In genomic region chr6:89483111-89483720, GRCh38 we compare ENCODE assay signal across 10 cellular contexts. TPM values are rescaled to one million over a fixed set of nuclear protein-coding genes. Genes with fewer than 3 reads are reported as not detected.
DNase-seq lines count a peak whose midpoint lies in the region; ATAC-seq and TF ChIP-seq lines count a peak whose summit lies in the region.
"Had no signal": no experiment of that assay in that cellular context is flagged by ENCODE, and none has a peak within 500 bp of the region (broad histone marks: within the 10 kb centered on the region; RNA-seq: fewer than 3 reads in every experiment).

No MANE protein-coding gene starts in this region.

- 55% methylated on average over 7 of the region's 7 CpGs for WGBS in hepatocyte (ENCODE audit: low lambda C conversion rate, missing lambda C conversion rate)

- intact Hi-C loops in sciatic nerve (cut with DNase I): no loop called here

- TF ChIP-seq CTCF in WERI-Rb-1 (IDR thresholded peaks at IDR 0.05; ENCODE audit: low read depth, low read length) (no peak), hepatocyte (IDR thresholded peaks at IDR 0.05; ENCODE audit: poor library complexity) (no peak)

- H3K4me2 ChIP-seq in hepatocyte: peak overlapping the region; percentile 25

- H2AFZ ChIP-seq in hepatocyte: no peak overlapping the region

- no peaks in the 10 kb centered on the region for H4K20me1 ChIP-seq in hepatocyte (ENCODE audit: insufficient read depth, poor library complexity, severe bottlenecking)

- DNase-seq in H7: peak; percentile 79
- peak; percentile 40 for DNase-seq in WERI-Rb-1
- DNase-seq in hepatocyte (ENCODE audit: low spot score): no peak
- no peak for DNase-seq in sciatic nerve (ENCODE audit: low spot score)
- DNase-seq in middle frontal gyrus (ENCODE audit: extremely low spot score, low spot score): no peak
- no peak for DNase-seq in RPMI8226
- DNase-seq: DND-41, NCI-H1105 had no signal

- ATAC-seq in sciatic nerve (peak; percentile 80), GM18858 (IDR thresholded peaks at IDR 0.05; ENCODE audit: unreplicated experiment) (no peak), GM19463 (IDR thresholded peaks at IDR 0.05; ENCODE audit: unreplicated experiment) (no peak)

- H3K9me3 ChIP-seq in WERI-Rb-1 (ENCODE audit: severe bottlenecking) (no peaks in the 10 kb centered on the region), hepatocyte (ENCODE audit: low read depth) (no peaks in the 10 kb centered on the region)

- H3K4me3 ChIP-seq in H7 (ENCODE audit: insufficient read depth, low read depth, low read length) (no peak overlapping the region), WERI-Rb-1 (ENCODE audit: low read depth, low read length) (no peak overlapping the region), hepatocyte (no peak overlapping the region)

- H3K79me2 ChIP-seq in hepatocyte: peaks cover 14% of the 10 kb centered on the region

- no peaks in the 10 kb centered on the region; the same call in 1 of the 2 replicates for H3K27me3 ChIP-seq in H7 (ENCODE audit: control insufficient read depth, insufficient read depth, low read length)
- H3K27me3 ChIP-seq in WERI-Rb-1 (ENCODE audit: insufficient read depth, low read depth, severe bottlenecking): no peaks in the 10 kb centered on the region
- H3K27me3 ChIP-seq in hepatocyte: no peaks in the 10 kb centered on the region

- no peaks in the 10 kb centered on the region for H3K36me3 ChIP-seq in H7 (replicated peaks; ENCODE audit: control insufficient read depth, insufficient read depth, low read length)
- H3K36me3 ChIP-seq in WERI-Rb-1: no peaks in the 10 kb centered on the region
- no peaks in the 10 kb centered on the region for H3K36me3 ChIP-seq in hepatocyte (replicated peaks; ENCODE audit: insufficient read depth, low read depth)

- H3K27ac ChIP-seq in WERI-Rb-1 (no peak overlapping the region), hepatocyte (no peak overlapping the region)

- H3K9me2 ChIP-seq in hepatocyte (replicated peaks; ENCODE audit: insufficient read depth): no peaks in the 10 kb centered on the region

- no peaks in the 10 kb centered on the region for H3K4me1 ChIP-seq in hepatocyte (ENCODE audit: insufficient read depth)

RNA-seq across cellular contexts. Expression of gene ANKRD6, which starts 50.3 kb away (rescaled TPM):
- 6.2 and 10.5 TPM in 2 replicates for total RNA-seq in H7 (2014; rRNA removed; shearing (Covaris generic))
- total RNA-seq in hepatocyte (20.9 and 30.2 TPM in 2 replicates), sciatic nerve (22.3 TPM)
- 9.3 and 12.2 TPM in 2 replicates for polyA plus RNA-seq in hepatocyte

Comparison
In these comparisons a context has a peak if more than half of its experiments do, and no peak if none do; other contexts are left out.
1. DNase-seq: peak in H7 (single experiment) and WERI-Rb-1 (single experiment); none in hepatocyte (single experiment), sciatic nerve (single experiment), middle frontal gyrus (single experiment) and RPMI8226 (single experiment).